ENCODE assay signal across 1 cellular context in genomic region chr11:122727101-122727929, GRCh38.
TF ChIP-seq lines count a peak whose summit lies in the region.

No MANE protein-coding gene starts in this region.

TF ChIP-seq in GM23338, 12 proteins besides CTCF, POLR2A, EP300 and RAD21 (continued from another document):
- no peak for TF ChIP-seq ZNF462 (CRISPR knock-in tag; IDR thresholded peaks at IDR 0.05)
- no peak for TF ChIP-seq STAT1 (IDR thresholded peaks at IDR 0.05; ENCODE audit: unreplicated experiment)
- TF ChIP-seq POLR2AphosphoS5 (IDR thresholded peaks at IDR 0.05; ENCODE audit: low read depth) = no peak
- TF ChIP-seq JUNB (IDR thresholded peaks at IDR 0.05; ENCODE audit: unreplicated experiment) = no peak
- TF ChIP-seq CREB1 (CRISPR knock-in tag; IDR thresholded peaks at IDR 0.05; ENCODE audit: low read depth) = no peak
- TF ChIP-seq NANOG (IDR thresholded peaks at IDR 0.05; ENCODE audit: borderline replicate concordance) = no peak
- no peak for TF ChIP-seq ZNF331 (CRISPR knock-in tag; IDR thresholded peaks at IDR 0.05; ENCODE audit: low read depth)
- TF ChIP-seq EZH2 (IDR thresholded peaks at IDR 0.05; ENCODE audit: low read depth, unreplicated experiment) = no peak
